ENCODE assay signal across 8 cellular contexts in genomic region chr13:75357576-75358295, GRCh38.
DNase-seq lines count a peak whose midpoint lies in the region; ATAC-seq and TF ChIP-seq lines count a peak whose summit lies in the region.

No MANE protein-coding gene starts in this region.

- H3K27me3 Mint-ChIP-seq in CD8-positive, alpha-beta T cell (ENCODE audit: low read depth), result no peaks in the 10 kb centered on the region
- no peaks in the 10 kb centered on the region for H3K27me3 Mint-ChIP-seq in nephron (ENCODE audit: low read depth)

- no peak overlapping the region for H3K4me3 Mint-ChIP-seq in CD8-positive, alpha-beta T cell
- no peak overlapping the region for H3K4me3 Mint-ChIP-seq in nephron

- H3K9me3 Mint-ChIP-seq in CD8-positive, alpha-beta T cell, result no peaks in the 10 kb centered on the region
- H3K9me3 Mint-ChIP-seq in nephron, result no peaks in the 10 kb centered on the region

- no peaks in the 10 kb centered on the region for H3K36me3 ChIP-seq in CD8-positive, alpha-beta T cell (ENCODE audit: insufficient read depth, low read length)

- no peaks in the 10 kb centered on the region for H3K9me3 ChIP-seq in CD8-positive, alpha-beta T cell (ENCODE audit: low read length)

- H3K4me1 ChIP-seq in CD8-positive, alpha-beta T cell (ENCODE audit: insufficient read depth, low read length), result no peaks in the 10 kb centered on the region

- no peak overlapping the region for H3K4me3 ChIP-seq in CD8-positive, alpha-beta T cell (ENCODE audit: low read depth, low read length)

- H3K36me3 Mint-ChIP-seq in CD8-positive, alpha-beta T cell, result no peaks in the 10 kb centered on the region
- H3K36me3 Mint-ChIP-seq in nephron (ENCODE audit: low read depth), result peaks cover 13% of the 10 kb centered on the region

- H3K27me3 ChIP-seq in CD8-positive, alpha-beta T cell (ENCODE audit: insufficient read depth, low read length), result no peaks in the 10 kb centered on the region

- CTCF ChIA-PET in CD8-positive, alpha-beta T cell (lab: Charles Lee), result interaction anchor here (0.6 to 2.0 kb wide), 16 partner anchors 9 to 185 kb away, joined by 3 to 13 read pairs (median 4); no protein-coding TSS in a partner anchor

- TF ChIP-seq CTCF in CD8-positive, alpha-beta T cell (IDR thresholded peaks at IDR 0.05), result peak; percentile 90
- TF ChIP-seq CTCF in nephron (IDR thresholded peaks at IDR 0.05; ENCODE audit: unreplicated experiment in 3 of 3), result peak; percentile 36 to 48 (median 40)

- DNase-seq in CD8-positive, alpha-beta T cell, result peak; percentile 6 to 66 (median 28)
- DNase-seq in NCI-H460 (ENCODE audit: extremely low read depth, low read depth) (peak; percentile 70), epidermal melanocyte (ENCODE audit: insufficient read length, low spot score) (peak; percentile 52), ureter (ENCODE audit: low spot score) (no peak)
- peak; percentile 45 for DNase-seq in activated CD4-positive, alpha-beta T cell treated with anti-CD3 and anti-CD28 coated beads, Interleukin-2, amount 50 U/mL, for 1 hour

- peaks cover 5% of the 10 kb centered on the region for H3K4me1 Mint-ChIP-seq in CD8-positive, alpha-beta T cell (ENCODE audit: low read depth)
- peaks cover 4% of the 10 kb centered on the region for H3K4me1 Mint-ChIP-seq in nephron

- intact Hi-C loops in CD8-positive, alpha-beta T cell (cut with DNase I, micrococcal nuclease), result loop anchor here (1.0 to 5.0 kb wide), 5 partner anchors 25 to 190 kb away; partner anchors contain the start of gene UCHL3 (in 1 of the 2)

- POLR2A ChIA-PET in CD8-positive, alpha-beta T cell (lab: Charles Lee), result interaction anchor here (0.6 to 1.2 kb wide), 3 partner anchors 9 to 507 kb away, joined by 3 read pairs; partner anchors contain the start of gene UCHL3

- peak; percentile 100 for ATAC-seq in CD8-positive, alpha-beta T cell
- peak; percentile 64 for ATAC-seq in GM19324 (IDR thresholded peaks at IDR 0.05; ENCODE audit: low FRiP score, unreplicated experiment)
- peak; percentile 66 for ATAC-seq in HG03196 (IDR thresholded peaks at IDR 0.05; ENCODE audit: unreplicated experiment)

- no peak overlapping the region for H3K27ac Mint-ChIP-seq in CD8-positive, alpha-beta T cell
- H3K27ac Mint-ChIP-seq in nephron, result no peak overlapping the region

- H3K27ac ChIP-seq in CD8-positive, alpha-beta T cell (ENCODE audit: low read depth, low read length), result no peak overlapping the region
